27 cellular contexts compared by ENCODE assay signal in genomic region chr1:70499695-70500094, GRCh38.
DNase-seq lines count a peak whose midpoint lies in the region; ATAC-seq, FAIRE-seq and TF ChIP-seq lines count a peak whose summit lies in the region.
"Had no signal": no experiment of that assay in that cellular context is flagged by ENCODE, and none has a peak within 500 bp of the region (broad histone marks: within the 10 kb centered on the region; RNA-seq: fewer than 3 reads in every experiment).

No MANE protein-coding gene starts in this region.

- no peaks in the 10 kb centered on the region for H3K4me1 ChIP-seq in BE2C
- H3K4me1 ChIP-seq: tibial artery had no signal

- peak; percentile 17 to 25 for DNase-seq in activated T-cell treated with anti-CD3 and anti-CD28 coated beads, Interleukin-2, amount 50 U/mL, for 72 hours
- no peak for DNase-seq in activated T-cell treated with anti-CD3 and anti-CD28 coated beads, Interleukin-2, amount 50 U/mL, for 24 hours
- DNase-seq in NB4 (ENCODE audit: low read depth): peak; percentile 26
- peak; percentile 61 for DNase-seq in bronchial epithelial cell (ENCODE audit: low read depth)
- DNase-seq in stimulated activated effector memory CD8-positive, alpha-beta T cell treated with anti-CD3 and anti-CD28 coated beads, Interleukin-12 subunit alpha, Interleukin-12 subunit beta, amount 100 ng/mL, for 72 hours (ENCODE audit: low spot score in 2 of 2): no peak
- no peak for DNase-seq in NCI-H146 (lab: John Stamatoyannopoulos, UW)
- DNase-seq in NCI-H446 (lab: John Stamatoyannopoulos, UW): no peak
- DNase-seq in BE2C: no peak
- DNase-seq: activated CD4-positive, CD25-positive, alpha-beta regulatory T cell; activated gamma-delta T cell; activated naive CD8-positive, alpha-beta T cell treated with anti-CD3 and anti-CD28 coated beads, Interleukin-2, amount 50 U/mL, for 24 hours; activated T-cell treated with anti-CD3 and anti-CD28 coated beads for 4 hours; dermis blood vessel endothelial cell; DMS53; esophagus squamous epithelium; GDM1; left ventricle myocardium superior; MM.1S; natural killer cell; NCI-H446 treated with DMSO at 0.1 percent for 48 hours; occipital lobe; PC-9; SIG-M5; tibial artery had no signal

- H3K36me3 ChIP-seq in bronchial epithelial cell (ENCODE audit: control insufficient read depth, insufficient read depth, low read length) (no peaks in the 10 kb centered on the region), BE2C (no peaks in the 10 kb centered on the region)
- H3K36me3 ChIP-seq: esophagus squamous epithelium, HAP-1, tibial artery had no signal

- ATAC-seq in activated T-cell treated with anti-CD3 and anti-CD28 coated beads, Interleukin-2, amount 50 U/mL, for 72 hours (replicated peaks in 1 of 2): peak; percentile 58 to 64
- ATAC-seq in stimulated activated effector memory CD8-positive, alpha-beta T cell treated with anti-CD3 and anti-CD28 coated beads, Interleukin-12 subunit alpha, Interleukin-12 subunit beta, amount 100 ng/mL, for 72 hours: peak; percentile 71
- ATAC-seq: activated naive CD8-positive, alpha-beta T cell treated with anti-CD3 and anti-CD28 coated beads, Interleukin-2, amount 50 U/mL, for 24 hours; left ventricle myocardium superior; natural killer cell had no signal

- H3K4me1 Mint-ChIP-seq in activated T-cell treated with anti-CD3 and anti-CD28 coated beads, Interleukin-2, amount 50 U/mL, for 72 hours (ENCODE audit: low read depth): peaks cover 16% of the 10 kb centered on the region
- peaks cover 5% of the 10 kb centered on the region for H3K4me1 Mint-ChIP-seq in activated T-cell treated with anti-CD3 and anti-CD28 coated beads, Interleukin-2, amount 50 U/mL, for 24 hours (ENCODE audit: low read depth)
- H3K4me1 Mint-ChIP-seq in stimulated activated effector memory CD8-positive, alpha-beta T cell treated with anti-CD3 and anti-CD28 coated beads, Interleukin-12 subunit alpha, Interleukin-12 subunit beta, amount 100 ng/mL, for 72 hours: peaks cover 5% of the 10 kb centered on the region
- H3K4me1 Mint-ChIP-seq: activated naive CD8-positive, alpha-beta T cell treated with anti-CD3 and anti-CD28 coated beads, Interleukin-2, amount 50 U/mL, for 24 hours; natural killer cell had no signal

- H3K36me3 Mint-ChIP-seq in activated T-cell treated with anti-CD3 and anti-CD28 coated beads, Interleukin-2, amount 50 U/mL, for 72 hours (ENCODE audit: insufficient read depth in 2 of 2): no peaks in the 10 kb centered on the region
- H3K36me3 Mint-ChIP-seq in activated T-cell treated with anti-CD3 and anti-CD28 coated beads, Interleukin-2, amount 50 U/mL, for 24 hours (ENCODE audit: low read depth): no peaks in the 10 kb centered on the region
- H3K36me3 Mint-ChIP-seq in stimulated activated effector memory CD8-positive, alpha-beta T cell treated with anti-CD3 and anti-CD28 coated beads, Interleukin-12 subunit alpha, Interleukin-12 subunit beta, amount 100 ng/mL, for 72 hours: peaks cover 3% of the 10 kb centered on the region
- H3K36me3 Mint-ChIP-seq: mesothelial cell of epicardium, natural killer cell had no signal

- no peak for TF ChIP-seq POLR2A in NB4 (IDR thresholded peaks at IDR 0.05; ENCODE audit: extremely low read depth, insufficient read length)

- no peak for FAIRE-seq in bronchial epithelial cell (lab: Jason Lieb, UNC)

- H3K9me3 Mint-ChIP-seq in activated T-cell treated with anti-CD3 and anti-CD28 coated beads, Interleukin-2, amount 50 U/mL, for 72 hours: no peaks in the 10 kb centered on the region
- no peaks in the 10 kb centered on the region for H3K9me3 Mint-ChIP-seq in activated T-cell treated with anti-CD3 and anti-CD28 coated beads, Interleukin-2, amount 50 U/mL, for 24 hours
- H3K9me3 Mint-ChIP-seq in stimulated activated effector memory CD8-positive, alpha-beta T cell treated with anti-CD3 and anti-CD28 coated beads, Interleukin-12 subunit alpha, Interleukin-12 subunit beta, amount 100 ng/mL, for 72 hours: no peaks in the 10 kb centered on the region
- H3K9me3 Mint-ChIP-seq: activated naive CD8-positive, alpha-beta T cell treated with anti-CD3 and anti-CD28 coated beads, Interleukin-2, amount 50 U/mL, for 24 hours; mesothelial cell of epicardium; natural killer cell had no signal

- no peak overlapping the region for H3K4me3 Mint-ChIP-seq in activated T-cell treated with anti-CD3 and anti-CD28 coated beads, Interleukin-2, amount 50 U/mL, for 72 hours
- no peak overlapping the region for H3K4me3 Mint-ChIP-seq in activated T-cell treated with anti-CD3 and anti-CD28 coated beads, Interleukin-2, amount 50 U/mL, for 24 hours
- no peak overlapping the region for H3K4me3 Mint-ChIP-seq in stimulated activated effector memory CD8-positive, alpha-beta T cell treated with anti-CD3 and anti-CD28 coated beads, Interleukin-12 subunit alpha, Interleukin-12 subunit beta, amount 100 ng/mL, for 72 hours
- H3K4me3 Mint-ChIP-seq: activated naive CD8-positive, alpha-beta T cell treated with anti-CD3 and anti-CD28 coated beads, Interleukin-2, amount 50 U/mL, for 24 hours; mesothelial cell of epicardium; natural killer cell had no signal

- H3K27me3 Mint-ChIP-seq in activated T-cell treated with anti-CD3 and anti-CD28 coated beads, Interleukin-2, amount 50 U/mL, for 72 hours (ENCODE audit: low read depth): peaks cover 13% of the 10 kb centered on the region
- peaks cover 25% of the 10 kb centered on the region for H3K27me3 Mint-ChIP-seq in activated T-cell treated with anti-CD3 and anti-CD28 coated beads, Interleukin-2, amount 50 U/mL, for 24 hours

- H3K27ac Mint-ChIP-seq in activated T-cell treated with anti-CD3 and anti-CD28 coated beads, Interleukin-2, amount 50 U/mL, for 72 hours: no peak overlapping the region
- H3K27ac Mint-ChIP-seq in activated T-cell treated with anti-CD3 and anti-CD28 coated beads, Interleukin-2, amount 50 U/mL, for 24 hours: no peak overlapping the region
- no peak overlapping the region for H3K27ac Mint-ChIP-seq in stimulated activated effector memory CD8-positive, alpha-beta T cell treated with anti-CD3 and anti-CD28 coated beads, Interleukin-12 subunit alpha, Interleukin-12 subunit beta, amount 100 ng/mL, for 72 hours
- H3K27ac Mint-ChIP-seq: activated naive CD8-positive, alpha-beta T cell treated with anti-CD3 and anti-CD28 coated beads, Interleukin-2, amount 50 U/mL, for 24 hours; mesothelial cell of epicardium; natural killer cell had no signal

- H3K4me3 ChIP-seq in NB4 (ENCODE audit: low read depth, low read length) (no peak overlapping the region), bronchial epithelial cell (ENCODE audit: low read depth, low read length) (no peak overlapping the region), BE2C (ENCODE audit: low read depth, low read length) (no peak overlapping the region)
- H3K4me3 ChIP-seq: esophagus squamous epithelium, HAP-1, PC-9, skin epidermis, tibial artery had no signal

- no peak for TF ChIP-seq CTCF in NB4 (IDR thresholded peaks at IDR 0.05; ENCODE audit: low read depth, low read length)
- no peak for TF ChIP-seq CTCF in bronchial epithelial cell (IDR thresholded peaks at IDR 0.05; ENCODE audit: insufficient read depth, low read length, severe bottlenecking)
- no peak for TF ChIP-seq CTCF in BE2C (IDR thresholded peaks at IDR 0.05; ENCODE audit: low read depth, low read length)

- no peaks in the 10 kb centered on the region for H3K9me3 ChIP-seq in BE2C
- H3K9me3 ChIP-seq: esophagus squamous epithelium, HAP-1, tibial artery had no signal

- H3K27me3 ChIP-seq in bronchial epithelial cell (ENCODE audit: control insufficient read depth, insufficient read depth, low read length) (no peaks in the 10 kb centered on the region), BE2C (no peaks in the 10 kb centered on the region)
- H3K27me3 ChIP-seq: esophagus squamous epithelium, tibial artery had no signal

Comparison
In these comparisons a context has a peak if more than half of its experiments do, and no peak if none do; other contexts are left out.
1. DNase-seq: peak in activated T-cell treated with anti-CD3 and anti-CD28 coated beads, Interleukin-2, amount 50 U/mL, for 72 hours (2 of 2), NB4 (single experiment) and bronchial epithelial cell (single experiment); none in activated T-cell treated with anti-CD3 and anti-CD28 coated beads, Interleukin-2, amount 50 U/mL, for 24 hours (single experiment), stimulated activated effector memory CD8-positive, alpha-beta T cell treated with anti-CD3 and anti-CD28 coated beads, Interleukin-12 subunit alpha, Interleukin-12 subunit beta, amount 100 ng/mL, for 72 hours (0 of 2), NCI-H146 (single experiment), NCI-H446 (0 of 2) and BE2C (single experiment).